Comparison of ENCODE assay signal across 1 cellular context in genomic region chr22:21964918-21965484, GRCh38.
TF ChIP-seq lines count a peak whose summit lies in the region.

No MANE protein-coding gene starts in this region.

TF ChIP-seq in K562, 482 proteins besides CTCF, POLR2A, EP300 and RAD21 (continues in another document):
- TF ChIP-seq IRF2 (CRISPR knock-in tag; IDR thresholded peaks at IDR 0.05) (0 out of 2 replicates have a peak, but pooled peaks have one; percentile 45), FOXP1 (CRISPR knock-in tag; IDR thresholded peaks at IDR 0.05) (peak; percentile 50; the same call in 1 of the 2 replicates), KAT2B (IDR thresholded peaks at IDR 0.05; ENCODE audit: low read depth, low read length) (no peak), GTF2B (IDR thresholded peaks at IDR 0.05; ENCODE audit: extremely low read depth, insufficient read length) (no peak), RBM22 (IDR thresholded peaks at IDR 0.05; ENCODE audit: low read depth, low read length, poor library complexity, severe bottlenecking) (no peak), TCF7 (IDR thresholded peaks at IDR 0.05; ENCODE audit: borderline replicate concordance) (0 out of 2 replicates have a peak, but pooled peaks have one; percentile 20), ZFPM2 (CRISPR knock-in tag; IDR thresholded peaks at IDR 0.05) (no peak), MAZ (CRISPR knock-in tag; conservative IDR thresholded peaks at IDR 0.05 in 1 of 2, IDR thresholded peaks at IDR 0.05 in 1 of 2) (no peak), ZNF143 (CRISPR knock-in tag; IDR thresholded peaks at IDR 0.05) (0 out of 2 replicates have a peak, but pooled peaks have one; percentile 45), HDAC2 (IDR thresholded peaks at IDR 0.05) (no peak), TEAD4 (IDR thresholded peaks at IDR 0.05; ENCODE audit: low read length) (no peak), TEAD4 (CRISPR knock-in tag; IDR thresholded peaks at IDR 0.05; ENCODE audit: borderline replicate concordance) (0 out of 2 replicates have a peak, but pooled peaks have one; percentile 62), DPF2 (IDR thresholded peaks at IDR 0.05) (no peak), ARID4B (CRISPR knock-in tag; IDR thresholded peaks at IDR 0.05) (peak; percentile 50; the same call in 1 of the 2 replicates), ZNF76 (CRISPR knock-in tag; IDR thresholded peaks at IDR 0.05; ENCODE audit: borderline replicate concordance) (no peak), ZBTB17 (CRISPR knock-in tag; IDR thresholded peaks at IDR 0.05) (no peak), ZNF384 (IDR thresholded peaks at IDR 0.05; ENCODE audit: low read depth, low read length) (no peak), ZNF764 (CRISPR knock-in tag; IDR thresholded peaks at IDR 0.05; ENCODE audit: low read depth) (0 out of 2 replicates have a peak, but pooled peaks have one; percentile 0), CCAR2 (IDR thresholded peaks at IDR 0.05; ENCODE audit: low read depth, low read length) (no peak), FOSL1 (tag; conservative IDR thresholded peaks at IDR 0.05) (no peak), POLR2B (IDR thresholded peaks at IDR 0.05; ENCODE audit: low read depth, partially characterized antibody) (no peak), MBD1 (CRISPR knock-in tag; IDR thresholded peaks at IDR 0.05) (no peak), STAG1 (CRISPR knock-in tag; IDR thresholded peaks at IDR 0.05; ENCODE audit: borderline replicate concordance) (peak; percentile 30; the same call in 1 of the 2 replicates), ZNF551 (CRISPR knock-in tag; IDR thresholded peaks at IDR 0.05) (no peak), MTF1 (CRISPR knock-in tag; IDR thresholded peaks at IDR 0.05; ENCODE audit: borderline replicate concordance) (peak; percentile 72; the same call in 1 of the 2 replicates), PTBP1 (IDR thresholded peaks at IDR 0.05; ENCODE audit: low read depth, low read length) (no peak), TCF15 (CRISPR knock-in tag; IDR thresholded peaks at IDR 0.05) (no peak), ZKSCAN8 (CRISPR knock-in tag; IDR thresholded peaks at IDR 0.05) (no peak), E4F1 (CRISPR knock-in tag; IDR thresholded peaks at IDR 0.05; ENCODE audit: borderline replicate concordance) (no peak), RB1 (IDR thresholded peaks at IDR 0.05; ENCODE audit: low read depth) (no peak), STAT6 (CRISPR knock-in tag; IDR thresholded peaks at IDR 0.05) (no peak), ZNF280B (CRISPR knock-in tag; IDR thresholded peaks at IDR 0.05) (0 out of 2 replicates have a peak, but pooled peaks have one; percentile 20), NRF1 (conservative IDR thresholded peaks at IDR 0.05 in 1 of 2, IDR thresholded peaks at IDR 0.05 in 1 of 2) (no peak), XRCC4 (IDR thresholded peaks at IDR 0.05; ENCODE audit: extremely low read depth, insufficient read depth, insufficient read length) (no peak), LCOR (CRISPR knock-in tag; IDR thresholded peaks at IDR 0.05) (no peak), ZSCAN32 (CRISPR knock-in tag; IDR thresholded peaks at IDR 0.05) (0 out of 2 replicates have a peak, but pooled peaks have one; percentile 1), RHOXF2B (CRISPR knock-in tag; conservative IDR thresholded peaks at IDR 0.05) (no peak)
- TF ChIP-seq, protein P1, sequence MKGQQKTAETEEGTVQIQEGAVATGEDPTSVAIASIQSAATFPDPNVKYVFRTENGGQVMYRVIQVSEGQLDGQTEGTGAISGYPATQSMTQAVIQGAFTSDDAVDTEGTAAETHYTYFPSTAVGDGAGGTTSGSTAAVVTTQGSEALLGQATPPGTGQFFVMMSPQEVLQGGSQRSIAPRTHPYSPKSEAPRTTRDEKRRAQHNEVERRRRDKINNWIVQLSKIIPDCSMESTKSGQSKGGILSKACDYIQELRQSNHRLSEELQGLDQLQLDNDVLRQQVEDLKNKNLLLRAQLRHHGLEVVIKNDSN (CRISPR knock-in tag; IDR thresholded peaks at IDR 0.05) = peak; percentile 45; the same call in 1 of the 2 replicates
- TF ChIP-seq, protein P2, sequence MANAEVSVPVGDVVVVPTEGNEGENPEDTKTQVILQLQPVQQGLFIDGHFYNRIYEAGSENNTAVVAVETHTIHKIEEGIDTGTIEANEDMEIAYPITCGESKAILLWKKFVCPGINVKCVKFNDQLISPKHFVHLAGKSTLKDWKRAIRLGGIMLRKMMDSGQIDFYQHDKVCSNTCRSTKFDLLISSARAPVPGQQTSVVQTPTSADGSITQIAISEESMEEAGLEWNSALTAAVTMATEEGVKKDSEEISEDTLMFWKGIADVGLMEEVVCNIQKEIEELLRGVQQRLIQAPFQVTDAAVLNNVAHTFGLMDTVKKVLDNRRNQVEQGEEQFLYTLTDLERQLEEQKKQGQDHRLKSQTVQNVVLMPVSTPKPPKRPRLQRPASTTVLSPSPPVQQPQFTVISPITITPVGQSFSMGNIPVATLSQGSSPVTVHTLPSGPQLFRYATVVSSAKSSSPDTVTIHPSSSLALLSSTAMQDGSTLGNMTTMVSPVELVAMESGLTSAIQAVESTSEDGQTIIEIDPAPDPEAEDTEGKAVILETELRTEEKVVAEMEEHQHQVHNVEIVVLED (CRISPR knock-in tag; IDR thresholded peaks at IDR 0.05) = 0 out of 2 replicates have a peak, but pooled peaks have one; percentile 5
- TF ChIP-seq, protein P3, sequence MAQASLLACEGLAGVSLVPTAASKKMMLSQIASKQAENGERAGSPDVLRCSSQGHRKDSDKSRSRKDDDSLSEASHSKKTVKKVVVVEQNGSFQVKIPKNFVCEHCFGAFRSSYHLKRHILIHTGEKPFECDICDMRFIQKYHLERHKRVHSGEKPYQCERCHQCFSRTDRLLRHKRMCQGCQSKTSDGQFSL (CRISPR knock-in tag; IDR thresholded peaks at IDR 0.05) = no peak
- TF ChIP-seq, protein P3 (tag; IDR thresholded peaks at IDR 0.05) = no peak
- TF ChIP-seq, protein P4, sequence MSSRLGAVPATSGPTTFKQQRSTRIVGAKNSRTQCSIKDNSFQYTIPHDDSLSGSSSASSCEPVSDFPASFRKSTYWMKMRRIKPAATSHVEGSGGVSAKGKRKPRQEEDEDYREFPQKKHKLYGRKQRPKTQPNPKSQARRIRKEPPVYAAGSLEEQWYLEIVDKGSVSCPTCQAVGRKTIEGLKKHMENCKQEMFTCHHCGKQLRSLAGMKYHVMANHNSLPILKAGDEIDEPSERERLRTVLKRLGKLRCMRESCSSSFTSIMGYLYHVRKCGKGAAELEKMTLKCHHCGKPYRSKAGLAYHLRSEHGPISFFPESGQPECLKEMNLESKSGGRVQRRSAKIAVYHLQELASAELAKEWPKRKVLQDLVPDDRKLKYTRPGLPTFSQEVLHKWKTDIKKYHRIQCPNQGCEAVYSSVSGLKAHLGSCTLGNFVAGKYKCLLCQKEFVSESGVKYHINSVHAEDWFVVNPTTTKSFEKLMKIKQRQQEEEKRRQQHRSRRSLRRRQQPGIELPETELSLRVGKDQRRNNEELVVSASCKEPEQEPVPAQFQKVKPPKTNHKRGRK (tag; IDR thresholded peaks at IDR 0.05) = no peak
- TF ChIP-seq, protein P5, sequence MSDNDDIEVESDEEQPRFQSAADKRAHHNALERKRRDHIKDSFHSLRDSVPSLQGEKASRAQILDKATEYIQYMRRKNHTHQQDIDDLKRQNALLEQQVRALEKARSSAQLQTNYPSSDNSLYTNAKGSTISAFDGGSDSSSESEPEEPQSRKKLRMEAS (CRISPR knock-in tag; IDR thresholded peaks at IDR 0.05) = no peak; the same call in none of the 2 replicates
